Comparison of ENCODE assay signal across 1 cellular context in the genomic region with DNA sequence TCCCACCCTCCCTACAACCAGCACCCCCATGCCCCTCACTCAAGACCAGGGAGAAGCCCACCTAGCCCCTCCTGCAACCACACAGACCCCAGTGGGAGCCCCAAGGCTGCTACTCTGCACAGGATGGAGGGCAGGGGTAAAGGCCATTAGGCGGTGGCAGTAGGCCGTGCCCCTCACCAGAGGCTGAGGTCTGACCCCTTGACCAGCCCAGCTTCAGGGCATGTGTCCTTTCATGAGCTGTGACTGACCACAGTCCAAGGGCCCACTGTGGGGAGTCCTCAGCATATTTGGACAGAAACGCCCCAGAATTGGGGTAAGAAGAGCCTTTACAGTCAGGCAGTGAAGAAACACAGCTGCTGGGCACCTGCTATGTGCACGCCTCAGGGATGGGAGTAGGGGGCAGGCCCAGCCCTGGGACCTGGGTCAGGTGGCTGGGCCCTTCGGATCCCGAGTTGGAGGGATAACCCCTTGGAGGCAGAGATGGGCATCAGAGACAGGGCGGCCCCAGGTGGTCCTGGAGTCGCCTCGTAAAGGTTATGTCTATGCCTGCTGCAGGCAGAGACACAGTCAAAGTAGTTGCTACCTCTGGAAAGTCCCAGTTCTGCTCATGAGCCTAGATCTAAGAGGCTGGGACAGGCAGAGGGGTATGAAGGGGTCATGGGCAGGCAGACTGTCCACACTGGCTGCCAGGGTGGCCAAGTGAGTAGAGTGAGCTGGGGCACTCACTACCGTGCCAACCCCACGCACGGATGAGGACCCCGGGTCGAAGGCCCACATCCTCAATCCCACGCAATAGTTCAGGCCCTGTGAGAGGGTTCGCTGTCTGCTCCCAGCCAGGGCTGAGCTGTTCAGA.
TF ChIP-seq lines count a peak whose summit lies in the region.

No MANE protein-coding gene starts in this region.

TF ChIP-seq in SK-N-SH treated with all-trans-retinoic acid at 6 μM for 48 hours, 23 proteins besides CTCF, POLR2A, EP300 and RAD21 (continued from another document):
- no peak for TF ChIP-seq PATZ1 (CRISPR knock-in tag; IDR thresholded peaks at IDR 0.05; ENCODE audit: borderline replicate concordance)
- no peak for TF ChIP-seq CSRNP3 (CRISPR knock-in tag; IDR thresholded peaks at IDR 0.05)
- TF ChIP-seq GLIS3 (CRISPR knock-in tag; IDR thresholded peaks at IDR 0.05), result no peak
- TF ChIP-seq ISL1 (CRISPR knock-in tag; IDR thresholded peaks at IDR 0.05), result no peak
- TF ChIP-seq ZNF70 (CRISPR knock-in tag; IDR thresholded peaks at IDR 0.05), result no peak
- no peak for TF ChIP-seq TSHZ2 (CRISPR knock-in tag; IDR thresholded peaks at IDR 0.05)
- TF ChIP-seq, protein P1, sequence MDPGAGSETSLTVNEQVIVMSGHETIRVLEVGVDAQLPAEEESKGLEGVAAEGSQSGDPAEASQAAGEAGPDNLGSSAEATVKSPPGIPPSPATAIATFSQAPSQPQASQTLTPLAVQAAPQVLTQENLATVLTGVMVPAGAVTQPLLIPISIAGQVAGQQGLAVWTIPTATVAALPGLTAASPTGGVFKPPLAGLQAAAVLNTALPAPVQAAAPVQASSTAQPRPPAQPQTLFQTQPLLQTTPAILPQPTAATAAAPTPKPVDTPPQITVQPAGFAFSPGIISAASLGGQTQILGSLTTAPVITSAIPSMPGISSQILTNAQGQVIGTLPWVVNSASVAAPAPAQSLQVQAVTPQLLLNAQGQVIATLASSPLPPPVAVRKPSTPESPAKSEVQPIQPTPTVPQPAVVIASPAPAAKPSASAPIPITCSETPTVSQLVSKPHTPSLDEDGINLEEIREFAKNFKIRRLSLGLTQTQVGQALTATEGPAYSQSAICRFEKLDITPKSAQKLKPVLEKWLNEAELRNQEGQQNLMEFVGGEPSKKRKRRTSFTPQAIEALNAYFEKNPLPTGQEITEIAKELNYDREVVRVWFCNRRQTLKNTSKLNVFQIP (CRISPR knock-in tag; IDR thresholded peaks at IDR 0.05; ENCODE audit: borderline replicate concordance, low read depth), result no peak
- TF ChIP-seq BACH2 (CRISPR knock-in tag; IDR thresholded peaks at IDR 0.05; ENCODE audit: borderline replicate concordance), result no peak
